Comparison of ENCODE assay signal across 1 cellular context in the genomic region with DNA sequence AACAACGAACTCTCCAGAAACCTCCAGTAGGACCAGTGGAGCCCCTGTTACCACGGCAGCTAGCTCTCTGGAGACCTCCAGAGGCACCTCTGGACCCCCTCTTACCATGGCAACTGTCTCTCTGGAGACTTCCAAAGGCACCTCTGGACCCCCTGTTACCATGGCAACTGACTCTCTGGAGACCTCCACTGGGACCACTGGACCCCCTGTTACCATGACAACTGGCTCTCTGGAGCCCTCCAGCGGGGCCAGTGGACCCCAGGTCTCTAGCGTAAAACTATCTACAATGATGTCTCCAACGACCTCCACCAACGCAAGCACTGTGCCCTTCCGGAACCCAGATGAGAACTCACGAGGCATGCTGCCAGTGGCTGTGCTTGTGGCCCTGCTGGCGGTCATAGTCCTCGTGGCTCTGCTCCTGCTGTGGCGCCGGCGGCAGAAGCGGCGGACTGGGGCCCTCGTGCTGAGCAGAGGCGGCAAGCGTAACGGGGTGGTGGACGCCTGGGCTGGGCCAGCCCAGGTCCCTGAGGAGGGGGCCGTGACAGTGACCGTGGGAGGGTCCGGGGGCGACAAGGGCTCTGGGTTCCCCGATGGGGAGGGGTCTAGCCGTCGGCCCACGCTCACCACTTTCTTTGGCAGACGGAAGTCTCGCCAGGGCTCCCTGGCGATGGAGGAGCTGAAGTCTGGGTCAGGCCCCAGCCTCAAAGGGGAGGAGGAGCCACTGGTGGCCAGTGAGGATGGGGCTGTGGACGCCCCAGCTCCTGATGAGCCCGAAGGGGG.
TF ChIP-seq lines count a peak whose summit lies in the region.

No MANE protein-coding gene starts in this region.

TF ChIP-seq in K562, 482 proteins besides CTCF, POLR2A, EP300 and RAD21 (continued from another document):
- TF ChIP-seq MAX (CRISPR knock-in tag; IDR thresholded peaks at IDR 0.05): peak; percentile 90
- no peak for TF ChIP-seq ZNF655 (CRISPR knock-in tag; IDR thresholded peaks at IDR 0.05)
- no peak for TF ChIP-seq SMAD3 (CRISPR knock-in tag; conservative IDR thresholded peaks at IDR 0.05)
- peak; percentile 82 for TF ChIP-seq POLR2G (IDR thresholded peaks at IDR 0.05; ENCODE audit: low read depth, low read length)
- no peak for TF ChIP-seq ZNF311 (CRISPR knock-in tag; IDR thresholded peaks at IDR 0.05)
- peak; percentile 50 for TF ChIP-seq CTCFL (IDR thresholded peaks at IDR 0.05; ENCODE audit: borderline replicate concordance, insufficient read depth, low read depth, low read length, poor library complexity, severe bottlenecking)
- TF ChIP-seq HDAC2 (IDR thresholded peaks at IDR 0.05): no peak
- peak; percentile 29; the same call in 1 of the 2 replicates for TF ChIP-seq ETS1 (conservative IDR thresholded peaks at IDR 0.05; ENCODE audit: control insufficient read depth, low read depth, low read length)
- TF ChIP-seq CHD1 (IDR thresholded peaks at IDR 0.05; ENCODE audit: low read length): no peak
- no peak for TF ChIP-seq TRIM28 (IDR thresholded peaks at IDR 0.05)
- no peak for TF ChIP-seq ZNF77 (CRISPR knock-in tag; IDR thresholded peaks at IDR 0.05)
